Comparison of ENCODE assay signal across 20 cellular contexts in the genomic region with DNA sequence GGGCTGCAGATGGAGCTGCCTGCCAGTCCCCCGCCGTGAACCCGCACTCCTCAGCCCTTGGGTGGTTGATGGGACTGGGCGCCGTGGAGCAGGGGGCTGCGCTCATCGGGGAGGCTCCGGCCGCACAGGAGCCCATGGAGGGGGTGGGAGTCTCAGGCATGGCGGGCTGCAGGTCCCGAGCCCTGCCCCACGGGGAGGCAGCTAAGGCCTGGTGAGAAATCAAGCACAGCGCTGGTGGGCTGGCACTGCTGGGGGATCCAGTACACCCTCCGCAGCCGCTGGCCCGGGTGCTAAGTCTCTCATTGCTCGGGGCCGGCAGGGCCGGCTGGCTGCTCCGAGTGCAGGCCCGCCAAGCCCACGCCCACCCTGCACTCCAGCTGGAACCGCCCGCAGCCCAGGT. TPM values are rescaled to one million over a fixed set of nuclear protein-coding genes. Genes with fewer than 3 reads are reported as not detected.
"Had no signal": no experiment of that assay in that cellular context is flagged by ENCODE, and none has a peak within 500 bp of the region (broad histone marks: within the 10 kb centered on the region; RNA-seq: fewer than 3 reads in every experiment).

No MANE protein-coding gene starts in this region.

RNA-seq across cellular contexts. Expression of a gene that starts 4.7 kb away (rescaled TPM):
- total RNA-seq: activated naive CD4-positive, alpha-beta T cell treated with anti-CD3 and anti-CD28 coated beads for 36 hours; activated naive CD4-positive, alpha-beta T cell treated with anti-CD3 and anti-CD28 coated beads, Interleukin-2, amount 50 U/mL, for 72 hours; activated naive CD8-positive, alpha-beta T cell treated with anti-CD3 and anti-CD28 coated beads for 36 hours; activated naive CD8-positive, alpha-beta T cell treated with anti-CD3 and anti-CD28 coated beads, Interleukin-2, amount 10 ng/mL, durations not matched to agents 7 days and 5 days; activated T-cell treated with anti-CD3 and anti-CD28 coated beads, Interleukin-2, amount 50 U/mL, for 4 hours; activated T-cell treated with anti-CD3 and anti-CD28 coated beads, Interleukin-2, amount 50 U/mL, for 72 hours; activated T-helper 1 cell treated with anti-CD3 and anti-CD28 coated beads, Interleukin-12 subunit alpha, Interleukin-12 subunit beta, Interleukin-2, Interleukin-4 antibody, amounts not matched to agents 30 ng/mL and 10 ng/mL and 1 ng/mL, durations not matched to agents 14 hours and 24 hours and 36 hours; activated T-helper 17 cell treated with anti-CD3 and anti-CD28 coated beads, Interleukin-2, amount 50 U/mL, for 72 hours; activated T-helper 2 cell treated with anti-CD3 and anti-CD28 coated beads, Interferon-gamma antibody, Interleukin-2, Interleukin-4, amounts not matched to agents 10 μg/mL and 5 μg/mL and 100 μg/mL, durations not matched to agents 14 hours and 24 hours and 36 hours; aorta; ascending aorta; astrocyte; bronchial epithelial cell; cardiac muscle cell; cardiac septum; cerebellum; chondrocyte had no signal

RNA-seq across cellular contexts. Expression of a gene that starts 17.6 kb away (rescaled TPM):
- total RNA-seq: activated naive CD4-positive, alpha-beta T cell treated with anti-CD3 and anti-CD28 coated beads for 36 hours; activated naive CD4-positive, alpha-beta T cell treated with anti-CD3 and anti-CD28 coated beads, Interleukin-2, amount 50 U/mL, for 72 hours; activated naive CD8-positive, alpha-beta T cell treated with anti-CD3 and anti-CD28 coated beads for 36 hours; activated naive CD8-positive, alpha-beta T cell treated with anti-CD3 and anti-CD28 coated beads, Interleukin-2, amount 10 ng/mL, durations not matched to agents 7 days and 5 days; activated T-cell treated with anti-CD3 and anti-CD28 coated beads, Interleukin-2, amount 50 U/mL, for 4 hours; activated T-cell treated with anti-CD3 and anti-CD28 coated beads, Interleukin-2, amount 50 U/mL, for 72 hours; activated T-helper 1 cell treated with anti-CD3 and anti-CD28 coated beads, Interleukin-12 subunit alpha, Interleukin-12 subunit beta, Interleukin-2, Interleukin-4 antibody, amounts not matched to agents 30 ng/mL and 10 ng/mL and 1 ng/mL, durations not matched to agents 14 hours and 24 hours and 36 hours; activated T-helper 17 cell treated with anti-CD3 and anti-CD28 coated beads, Interleukin-2, amount 50 U/mL, for 72 hours; activated T-helper 2 cell treated with anti-CD3 and anti-CD28 coated beads, Interferon-gamma antibody, Interleukin-2, Interleukin-4, amounts not matched to agents 10 μg/mL and 5 μg/mL and 100 μg/mL, durations not matched to agents 14 hours and 24 hours and 36 hours; adrenal gland; aorta; ascending aorta; astrocyte; breast epithelium; bronchial epithelial cell; cardiac muscle cell; cardiac septum; cerebellum; chondrocyte had no signal

RNA-seq across cellular contexts. Expression of a gene that starts 50.3 kb away (rescaled TPM):
- total RNA-seq: activated naive CD4-positive, alpha-beta T cell treated with anti-CD3 and anti-CD28 coated beads for 36 hours; activated naive CD4-positive, alpha-beta T cell treated with anti-CD3 and anti-CD28 coated beads, Interleukin-2, amount 50 U/mL, for 72 hours; activated naive CD8-positive, alpha-beta T cell treated with anti-CD3 and anti-CD28 coated beads for 36 hours; activated naive CD8-positive, alpha-beta T cell treated with anti-CD3 and anti-CD28 coated beads, Interleukin-2, amount 10 ng/mL, durations not matched to agents 7 days and 5 days; activated T-cell treated with anti-CD3 and anti-CD28 coated beads, Interleukin-2, amount 50 U/mL, for 4 hours; activated T-cell treated with anti-CD3 and anti-CD28 coated beads, Interleukin-2, amount 50 U/mL, for 72 hours; activated T-helper 1 cell treated with anti-CD3 and anti-CD28 coated beads, Interleukin-12 subunit alpha, Interleukin-12 subunit beta, Interleukin-2, Interleukin-4 antibody, amounts not matched to agents 30 ng/mL and 10 ng/mL and 1 ng/mL, durations not matched to agents 14 hours and 24 hours and 36 hours; activated T-helper 17 cell treated with anti-CD3 and anti-CD28 coated beads, Interleukin-2, amount 50 U/mL, for 72 hours; activated T-helper 2 cell treated with anti-CD3 and anti-CD28 coated beads, Interferon-gamma antibody, Interleukin-2, Interleukin-4, amounts not matched to agents 10 μg/mL and 5 μg/mL and 100 μg/mL, durations not matched to agents 14 hours and 24 hours and 36 hours; adrenal gland; aorta; ascending aorta; astrocyte; body of pancreas; breast epithelium; bronchial epithelial cell; cardiac muscle cell; cardiac septum; cerebellum; chondrocyte had no signal

RNA-seq across cellular contexts. Expression of a gene that starts 59.2 kb away (rescaled TPM):
- total RNA-seq: activated naive CD8-positive, alpha-beta T cell treated with anti-CD3 and anti-CD28 coated beads, Interleukin-2, amount 10 ng/mL, durations not matched to agents 7 days and 5 days; activated T-helper 17 cell treated with anti-CD3 and anti-CD28 coated beads, Interleukin-2, amount 50 U/mL, for 72 hours; activated T-helper 2 cell treated with anti-CD3 and anti-CD28 coated beads, Interferon-gamma antibody, Interleukin-2, Interleukin-4, amounts not matched to agents 10 μg/mL and 5 μg/mL and 100 μg/mL, durations not matched to agents 14 hours and 24 hours and 36 hours; adrenal gland; ascending aorta; astrocyte; bronchial epithelial cell; cardiac muscle cell; cerebellum; chondrocyte had no signal
